Comparison of ENCODE assay signal across 9 cellular contexts in genomic region chr13:62512194-62513141, GRCh38.
DNase-seq lines count a peak whose midpoint lies in the region; ATAC-seq and TF ChIP-seq lines count a peak whose summit lies in the region.
"Had no signal": no experiment of that assay in that cellular context is flagged by ENCODE, and none has a peak within 500 bp of the region (broad histone marks: within the 10 kb centered on the region; RNA-seq: fewer than 3 reads in every experiment).

No MANE protein-coding gene starts in this region.

- H3K27me3 Mint-ChIP-seq in brain: no peaks in the 10 kb centered on the region

- H3K4me1 Mint-ChIP-seq in brain: no peaks in the 10 kb centered on the region

- intact Hi-C loops in lower lobe of right lung (cut with DNase I): no loop called here

- H3K27ac Mint-ChIP-seq in brain: no peak overlapping the region

- H3K36me3 ChIP-seq in lower lobe of right lung: no peaks in the 10 kb centered on the region

- H3K4me3 ChIP-seq in lower lobe of right lung: no peak overlapping the region

- H3K4me3 Mint-ChIP-seq in brain: no peak overlapping the region
- H3K4me3 Mint-ChIP-seq: activated T-cell treated with anti-CD3 and anti-CD28 coated beads, Interleukin-2, amount 50 U/mL, for 4 hours had no signal

- no peaks in the 10 kb centered on the region for H3K27me3 ChIP-seq in lower lobe of right lung (ENCODE audit: low read depth)

- H3K9me3 ChIP-seq in lower lobe of right lung: no peaks in the 10 kb centered on the region

- no peak overlapping the region for H3K27ac ChIP-seq in lower lobe of right lung

- DNase-seq in ELF-1 (ENCODE audit: low read depth, low spot score) (peak; percentile 59), NCI-H226 (peak; percentile 9), lower lobe of right lung (no peak), omental fat pad (ENCODE audit: low spot score) (no peak)
- DNase-seq: activated T-cell treated with anti-CD3 and anti-CD28 coated beads, Interleukin-2, amount 50 U/mL, for 4 hours had no signal

- H3K36me3 Mint-ChIP-seq in brain: no peaks in the 10 kb centered on the region

- H3K4me1 ChIP-seq in lower lobe of right lung: no peaks in the 10 kb centered on the region

- peak; percentile 15 to 57 for TF ChIP-seq CTCF in brain (conservative IDR thresholded peaks at IDR 0.05)
- peak; percentile 45 for TF ChIP-seq CTCF in lower lobe of right lung (IDR thresholded peaks at IDR 0.05)
- TF ChIP-seq CTCF in omental fat pad (IDR thresholded peaks at IDR 0.05): no peak

- H3K9me3 Mint-ChIP-seq in brain: peaks cover 0 to 4% (median 0%) of the 10 kb centered on the region in 5 experiments

- ATAC-seq in GM19043 (IDR thresholded peaks at IDR 0.05; ENCODE audit: low read depth, unreplicated experiment): peak; percentile 83
- ATAC-seq in HG03064 (IDR thresholded peaks at IDR 0.05; ENCODE audit: low read depth, unreplicated experiment): peak; percentile 89
- peak; percentile 66 to 73 for ATAC-seq in lower lobe of right lung
- ATAC-seq in omental fat pad (ENCODE audit: low FRiP score): no peak
- no peak for ATAC-seq in activated CD4-positive, CD25-positive, alpha-beta regulatory T cell treated with anti-CD3 and anti-CD28 coated beads, Interleukin-2, amount 50 U/mL, for 24 hours

Comparison
In these comparisons a context has a peak if more than half of its experiments do, and no peak if none do; other contexts are left out.
1. DNase-seq: peak in ELF-1 (single experiment) and NCI-H226 (single experiment); none in lower lobe of right lung (single experiment) and omental fat pad (single experiment).
2. ATAC-seq: peak in GM19043 (single experiment), HG03064 (single experiment) and lower lobe of right lung (2 of 2); none in omental fat pad (single experiment) and activated CD4-positive, CD25-positive, alpha-beta regulatory T cell treated with anti-CD3 and anti-CD28 coated beads, Interleukin-2, amount 50 U/mL, for 24 hours (0 of 2).
3. CTCF ChIP-seq: peak in brain (2 of 2) and lower lobe of right lung (single experiment); none in omental fat pad (0 of 3).